Comparison of ENCODE assay signal across 28 cellular contexts in genomic region chr16:5448798-5449197, GRCh38.
"Had no signal": no experiment of that assay in that cellular context is flagged by ENCODE, and none has a peak within 500 bp of the region (broad histone marks: within the 10 kb centered on the region; RNA-seq: fewer than 3 reads in every experiment).

No MANE protein-coding gene starts in this region.

- H3K27me3 Mint-ChIP-seq: stimulated activated memory B cell treated with anti-CD40 and anti-IgM and Interleukin-4, amounts not matched to agents 10 μg/mL and 1 μg/mL and 100 μg/mL, for 72 hours had no signal

- FAIRE-seq: urothelium cell line had no signal

- H3K27ac ChIP-seq: stomach, suprapubic skin, testis, thoracic aorta, thyroid gland, tibial artery, tibial nerve, transverse colon, upper lobe of left lung, upper lobe of right lung, uterus, vagina had no signal

- H3K9me3 ChIP-seq: stomach, suprapubic skin, testis, thoracic aorta, thyroid gland, tibial artery, tibial nerve, transverse colon, upper lobe of left lung, upper lobe of right lung, uterus, vagina had no signal

- H3K4me1 ChIP-seq: stomach, suprapubic skin, testis, thyroid gland, tibial artery, tibial nerve, transverse colon, upper lobe of left lung, upper lobe of right lung, uterus, vagina had no signal

- H3K9me3 Mint-ChIP-seq: stimulated activated naive CD8-positive, alpha-beta T cell treated with anti-CD3 and anti-CD28 coated beads, Interleukin-15, Interleukin-2, amounts not matched to agents 100 ng/mL and 50 ng/mL, for 24 hours; type B pancreatic cell had no signal

- ATAC-seq: stimulated activated memory B cell treated with anti-CD40 and anti-IgM and Interleukin-4, amounts not matched to agents 10 μg/mL and 1 μg/mL and 100 μg/mL, for 72 hours; stimulated activated naive B cell treated with anti-CD40 and anti-IgM and Interleukin-4, amounts not matched to agents 10 μg/mL and 1 μg/mL and 100 μg/mL, for 72 hours; stimulated activated naive CD8-positive, alpha-beta T cell treated with anti-CD3 and anti-CD28 coated beads, Interleukin-15, amount 100 ng/mL, for 72 hours; stimulated activated naive CD8-positive, alpha-beta T cell treated with anti-CD3 and anti-CD28 coated beads, Interleukin-15, Interleukin-2, amounts not matched to agents 100 U/mL and 50 U/mL, for 24 hours; upper lobe of right lung had no signal

- H3K4me1 Mint-ChIP-seq: stimulated activated memory B cell treated with anti-CD40 and anti-IgM and Interleukin-4, amounts not matched to agents 10 μg/mL and 1 μg/mL and 100 μg/mL, for 72 hours; stimulated activated naive B cell treated with anti-CD40 and anti-IgM and Interleukin-4, amounts not matched to agents 10 μg/mL and 1 μg/mL and 100 μg/mL, for 72 hours; stimulated activated naive CD8-positive, alpha-beta T cell treated with anti-CD3 and anti-CD28 coated beads, Interleukin-15, amount 100 ng/mL, for 72 hours had no signal

- DNase-seq: stimulated activated CD4-positive, alpha-beta T cell treated with anti-CD3 and anti-CD28 coated beads, Interleukin-2, amount 100 ng/mL, for 24 hours; stimulated activated CD4-positive, alpha-beta T cell treated with anti-CD3 and anti-CD28 coated beads, Interleukin-4, amount 100 ng/mL, for 1 hour; stimulated activated CD4-positive, alpha-beta T cell treated with anti-CD3 and anti-CD28 coated beads, Interleukin-4, amount 100 ng/mL, for 24 hours; stimulated activated CD4-positive, alpha-beta T cell treated with anti-CD3 and anti-CD28 coated beads, Interleukin-4, amount 100 ng/mL, for 4 hours; stimulated activated CD8-positive, alpha-beta memory T cell treated with anti-CD3 and anti-CD28 coated beads, Interleukin-4, amount 100 ng/mL, for 48 hours; stimulated activated naive B cell treated with anti-CD40 and anti-IgM and Interleukin-4, amounts not matched to agents 10 μg/mL and 1 μg/mL and 100 μg/mL, for 72 hours; stimulated activated naive CD4-positive, alpha-beta T cell; stimulated activated naive CD4-positive, alpha-beta T cell treated with Interleukin-2 at 50 U/mL for 16 hours; stimulated activated naive CD8-positive, alpha-beta T cell treated with anti-CD3 and anti-CD28 coated beads, Interleukin-15, amount 100 ng/mL, for 72 hours; stimulated activated naive CD8-positive, alpha-beta T cell treated with anti-CD3 and anti-CD28 coated beads, Interleukin-15, Interleukin-2, amounts not matched to agents 100 U/mL and 50 U/mL, for 24 hours; stomach; substantia nigra; testis; thyroid gland; tibial artery; transverse colon; trophoblast cell; upper lobe of left lung; upper lobe of right lung; uterus had no signal

- H3K36me3 Mint-ChIP-seq: stimulated activated memory B cell treated with anti-CD40 and anti-IgM and Interleukin-4, amounts not matched to agents 10 μg/mL and 1 μg/mL and 100 μg/mL, for 72 hours; stimulated activated naive B cell treated with anti-CD40 and anti-IgM and Interleukin-4, amounts not matched to agents 10 μg/mL and 1 μg/mL and 100 μg/mL, for 72 hours; type B pancreatic cell had no signal

- H3K27ac Mint-ChIP-seq: stimulated activated memory B cell treated with anti-CD40 and anti-IgM and Interleukin-4, amounts not matched to agents 10 μg/mL and 1 μg/mL and 100 μg/mL, for 72 hours; stimulated activated naive B cell treated with anti-CD40 and anti-IgM and Interleukin-4, amounts not matched to agents 10 μg/mL and 1 μg/mL and 100 μg/mL, for 72 hours; stimulated activated naive CD8-positive, alpha-beta T cell treated with anti-CD3 and anti-CD28 coated beads, Interleukin-15, Interleukin-2, amounts not matched to agents 100 ng/mL and 50 ng/mL, for 24 hours; type B pancreatic cell had no signal

- H3K27me3 ChIP-seq: suprapubic skin, testis, thyroid gland, tibial artery, tibial nerve, transverse colon, upper lobe of left lung, upper lobe of right lung, uterus, vagina had no signal

- H3K4me3 Mint-ChIP-seq: stimulated activated memory B cell treated with anti-CD40 and anti-IgM and Interleukin-4, amounts not matched to agents 10 μg/mL and 1 μg/mL and 100 μg/mL, for 72 hours; stimulated activated naive B cell treated with anti-CD40 and anti-IgM and Interleukin-4, amounts not matched to agents 10 μg/mL and 1 μg/mL and 100 μg/mL, for 72 hours; stimulated activated naive CD8-positive, alpha-beta T cell treated with anti-CD3 and anti-CD28 coated beads, Interleukin-15, amount 100 ng/mL, for 72 hours; stimulated activated naive CD8-positive, alpha-beta T cell treated with anti-CD3 and anti-CD28 coated beads, Interleukin-15, Interleukin-2, amounts not matched to agents 100 ng/mL and 50 ng/mL, for 24 hours; type B pancreatic cell had no signal

- H3K4me3 ChIP-seq: stomach, suprapubic skin, testis, thoracic aorta, thyroid gland, tibial artery, tibial nerve, transverse colon, upper lobe of left lung, upper lobe of right lung, uterus, vagina had no signal

- H3K36me3 ChIP-seq: stomach, suprapubic skin, thoracic aorta, thyroid gland, tibial artery, tibial nerve, transverse colon, upper lobe of left lung, upper lobe of right lung, uterus, vagina had no signal
